ENCODE assay signal across 1 cellular context in genomic region chr12:68807576-68808387, GRCh38.
TF ChIP-seq lines count a peak whose summit lies in the region.

Gene MDM2, plus strand, starts transcription at chr12:68808177. Its CDS starts 301 bp downstream, at chr12:68808478.

TF ChIP-seq in GM23338, 12 proteins besides CTCF, POLR2A, EP300 and RAD21:
- TF ChIP-seq ZNF462 (CRISPR knock-in tag; IDR thresholded peaks at IDR 0.05) (no peak), ZNF331 (CRISPR knock-in tag; IDR thresholded peaks at IDR 0.05; ENCODE audit: low read depth) (no peak), NANOG (IDR thresholded peaks at IDR 0.05; ENCODE audit: borderline replicate concordance) (no peak), REST (IDR thresholded peaks at IDR 0.05; ENCODE audit: unreplicated experiment) (no peak), JUNB (IDR thresholded peaks at IDR 0.05; ENCODE audit: unreplicated experiment) (no peak), CREB1 (CRISPR knock-in tag; IDR thresholded peaks at IDR 0.05; ENCODE audit: low read depth) (peak; percentile 46; the same call in 1 of the 2 replicates), ETS1 (IDR thresholded peaks at IDR 0.05) (peak; percentile 58; the same call in 1 of the 2 replicates), POLR2AphosphoS5 (IDR thresholded peaks at IDR 0.05; ENCODE audit: low read depth) (peak; percentile 88), EZH2phosphoT487 (IDR thresholded peaks at IDR 0.05; ENCODE audit: unreplicated experiment) (no peak), ZNF114 (CRISPR knock-in tag; IDR thresholded peaks at IDR 0.05) (no peak), STAT1 (IDR thresholded peaks at IDR 0.05; ENCODE audit: unreplicated experiment) (no peak), EZH2 (IDR thresholded peaks at IDR 0.05; ENCODE audit: low read depth, unreplicated experiment) (no peak)
TF ChIP-seq in GM23338: peak in this region for 3.
